16 cellular contexts compared by ENCODE assay signal in genomic region chr4:118741456-118741855, GRCh38. TPM values are rescaled to one million over a fixed set of nuclear protein-coding genes. Genes with fewer than 3 reads are reported as not detected.
DNase-seq lines count a peak whose midpoint lies in the region; ATAC-seq and TF ChIP-seq lines count a peak whose summit lies in the region.
"Had no signal": no experiment of that assay in that cellular context is flagged by ENCODE, and none has a peak within 500 bp of the region (broad histone marks: within the 10 kb centered on the region; RNA-seq: fewer than 3 reads in every experiment).

No MANE protein-coding gene starts in this region.

- H3K9me3 Mint-ChIP-seq in activated T-cell treated with anti-CD3 and anti-CD28 coated beads, Interleukin-2, amount 50 U/mL, for 4 hours = no peaks in the 10 kb centered on the region
- H3K9me3 Mint-ChIP-seq: activated CD4-positive, alpha-beta T cell treated with anti-CD3 and anti-CD28 coated beads, Interleukin-2, amount 10 ng/mL, durations not matched to agents 24 days and 14 days; CD14-positive monocyte had no signal

- H3K4me3 Mint-ChIP-seq in activated T-cell treated with anti-CD3 and anti-CD28 coated beads, Interleukin-2, amount 50 U/mL, for 4 hours = no peak overlapping the region
- H3K4me3 Mint-ChIP-seq: activated CD4-positive, alpha-beta T cell treated with anti-CD3 and anti-CD28 coated beads, Interleukin-2, amount 10 ng/mL, durations not matched to agents 24 days and 14 days; CD14-positive monocyte had no signal

- H3K4me1 ChIP-seq in psoas muscle = peaks cover 21% of the 10 kb centered on the region
- H3K4me1 ChIP-seq in vagina = peaks cover 21% of the 10 kb centered on the region

- H3K4me3 ChIP-seq in cardiac fibroblast (replicated peaks in 1 of 2; ENCODE audit: low read depth in 2 of 2, low read length in 2 of 2) (no peak overlapping the region), psoas muscle (peak overlapping the region; percentile 6), vagina (no peak overlapping the region)
- H3K4me3 ChIP-seq: SJSA1, suprapubic skin had no signal

- TF ChIP-seq POLR2A in vagina (IDR thresholded peaks at IDR 0.05) = no peak

- H3K27ac ChIP-seq in psoas muscle (peak overlapping the region; percentile 4), vagina (peak overlapping the region; percentile 68)
- H3K27ac ChIP-seq: SJSA1, suprapubic skin had no signal

- H3K36me3 ChIP-seq in psoas muscle (ENCODE audit: insufficient read depth in 1 of 2, low read depth in 1 of 2) = peaks cover 3 to 57% of the 10 kb centered on the region in 2 donors
- H3K36me3 ChIP-seq in vagina = peaks cover 0 to 28% of the 10 kb centered on the region in 2 donors

- H3K27me3 Mint-ChIP-seq in activated T-cell treated with anti-CD3 and anti-CD28 coated beads, Interleukin-2, amount 50 U/mL, for 4 hours (ENCODE audit: low read depth) = no peaks in the 10 kb centered on the region
- H3K27me3 Mint-ChIP-seq: activated CD4-positive, alpha-beta T cell treated with anti-CD3 and anti-CD28 coated beads, Interleukin-2, amount 10 ng/mL, durations not matched to agents 24 days and 14 days had no signal

- H3K27me3 ChIP-seq in psoas muscle (ENCODE audit: insufficient read depth in 3 of 3, low read length in 2 of 3) (no peaks in the 10 kb centered on the region), vagina (no peaks in the 10 kb centered on the region)
- H3K27me3 ChIP-seq: SJSA1, suprapubic skin had no signal

- TF ChIP-seq CTCF in cardiac fibroblast (IDR thresholded peaks at IDR 0.05; ENCODE audit: low read depth, low read length) (no peak), psoas muscle (IDR thresholded peaks at IDR 0.05) (no peak), vagina (IDR thresholded peaks at IDR 0.05) (no peak)

- no peaks in the 10 kb centered on the region for H3K4me1 Mint-ChIP-seq in activated T-cell treated with anti-CD3 and anti-CD28 coated beads, Interleukin-2, amount 50 U/mL, for 4 hours (ENCODE audit: low read depth)
- H3K4me1 Mint-ChIP-seq: CD14-positive monocyte had no signal

- WGBS in psoas muscle, 3 donors = 27 to 35% (median 33%) methylated on average over 5 of the region's 5 CpGs

- intact Hi-C loops in left ventricle myocardium superior (cut with micrococcal nuclease) = loop anchor here (10.0 kb wide), 1 partner anchor 223 kb away; no protein-coding TSS in a partner anchor
- intact Hi-C loops in psoas muscle (cut with DNase I) = loop anchor here (5.0 to 10.0 kb wide), 2 partner anchors 143 to 226 kb away; partner anchors contain the start of gene SYNPO2 (in 1 of the 2)
- intact Hi-C loops in vagina (cut with DNase I) = loop anchor here (10.0 kb wide), 1 partner anchor 543 kb away; no protein-coding TSS in a partner anchor

- H3K36me3 Mint-ChIP-seq in activated T-cell treated with anti-CD3 and anti-CD28 coated beads, Interleukin-2, amount 50 U/mL, for 4 hours (ENCODE audit: insufficient read depth) = peaks cover 26% of the 10 kb centered on the region

- ATAC-seq in left ventricle myocardium superior = peak; percentile 34
- peak; percentile 17 to 76 (median 43) for ATAC-seq in psoas muscle
- no peak for ATAC-seq in activated T-cell treated with anti-CD3 and anti-CD28 coated beads, Interleukin-2, amount 50 U/mL, for 4 hours

- H3K9me3 ChIP-seq in psoas muscle (no peaks in the 10 kb centered on the region), vagina (no peaks in the 10 kb centered on the region)
- H3K9me3 ChIP-seq: SJSA1, suprapubic skin had no signal

- peak; percentile 37 to 64 for DNase-seq in cardiac fibroblast (ENCODE audit: low read depth in 2 of 2)
- no peak for DNase-seq in left ventricle myocardium superior
- no peak for DNase-seq in psoas muscle
- no peak for DNase-seq in vagina (ENCODE audit: extremely low spot score in 2 of 2)
- DNase-seq in RPMI8226 = no peak
- no peak for DNase-seq in hypothalamus (lab: John Stamatoyannopoulos, UW)
- no peak for DNase-seq in activated T-cell treated with anti-CD3 and anti-CD28 coated beads, Interleukin-2, amount 50 U/mL, for 4 hours
- no peak for DNase-seq in activated naive CD4-positive, alpha-beta T cell treated with anti-CD3 and anti-CD28 coated beads, Interleukin-2, amount 50 U/mL, for 16 hours
- DNase-seq: activated CD4-positive, alpha-beta T cell treated with anti-CD3 and anti-CD28 coated beads, Interleukin-2, amount 10 ng/mL, durations not matched to agents 24 days and 14 days; activated T-cell treated with anti-CD3 and anti-CD28 coated beads, Interleukin-2, amount 50 U/mL, for 1 hour; DMS79 treated with DMSO at 0.1 percent for 48 hours; glutamatergic neuron; GOT3 had no signal

RNA-seq across cellular contexts. Expression of gene METTL14, which starts 56.3 kb away (rescaled TPM):
- total RNA-seq in left ventricle myocardium superior (31.5 TPM), psoas muscle (10 to 100 TPM; 19.3 to 32.5 (median 21.2) TPM), vagina (12.3 TPM)
- polyA plus RNA-seq in psoas muscle = 10 to 100 TPM in 1 of 3 donors, 1 to 10 TPM in 2; 5.2 to 13.2 (median 6.1) TPM
- 10 to 100 TPM; 38.5 to 45.6 (median 39.4) TPM for total RNA-seq in activated T-cell treated with anti-CD3 and anti-CD28 coated beads, Interleukin-2, amount 50 U/mL, for 4 hours

Comparison
In these comparisons a context has a peak if more than half of its experiments do, and no peak if none do; other contexts are left out.
1. DNase-seq: peak in cardiac fibroblast (2 of 2); none in left ventricle myocardium superior (single experiment), psoas muscle (0 of 2), vagina (0 of 2), RPMI8226 (single experiment), hypothalamus (0 of 51), activated T-cell treated with anti-CD3 and anti-CD28 coated beads, Interleukin-2, amount 50 U/mL, for 4 hours (single experiment) and activated naive CD4-positive, alpha-beta T cell treated with anti-CD3 and anti-CD28 coated beads, Interleukin-2, amount 50 U/mL, for 16 hours (single experiment).
2. ATAC-seq: peak in left ventricle myocardium superior (single experiment) and psoas muscle (4 of 4); none in activated T-cell treated with anti-CD3 and anti-CD28 coated beads, Interleukin-2, amount 50 U/mL, for 4 hours (0 of 2).